In the genomic region with DNA sequence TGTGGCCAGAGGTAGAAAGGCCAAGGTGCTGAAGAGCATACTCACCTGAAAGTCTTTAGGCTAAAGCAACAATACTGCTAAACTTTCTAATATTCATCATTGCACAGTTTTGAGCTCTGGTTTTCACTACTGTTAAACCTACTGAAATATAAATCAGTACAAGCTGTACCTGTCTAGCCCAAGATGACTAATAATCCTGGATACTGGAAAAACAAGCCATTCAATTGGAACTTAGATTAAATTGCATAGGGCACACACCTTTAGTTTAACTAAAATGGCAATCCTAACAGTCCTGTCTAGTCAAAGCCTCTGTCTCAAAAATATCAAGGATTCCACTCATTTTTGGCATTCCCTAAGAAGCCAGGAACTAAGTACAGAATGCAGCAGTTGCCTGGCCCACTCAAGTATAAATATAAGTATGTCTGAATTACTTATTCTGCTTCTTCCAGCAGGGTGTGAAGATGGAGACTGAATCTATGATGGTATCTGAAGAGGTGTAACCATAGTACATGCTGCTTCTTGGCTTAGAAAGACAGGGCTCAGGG, we compare ENCODE assay signal across 12 cellular contexts. TPM values are rescaled to one million over a fixed set of nuclear protein-coding genes. Genes with fewer than 3 reads are reported as not detected.
DNase-seq lines count a peak whose midpoint lies in the region; ATAC-seq and TF ChIP-seq lines count a peak whose summit lies in the region.
"Had no signal": no experiment of that assay in that cellular context is flagged by ENCODE, and none has a peak within 500 bp of the region (broad histone marks: within the 10 kb centered on the region; RNA-seq: fewer than 3 reads in every experiment).

No MANE protein-coding gene starts in this region.

- peaks cover 5% of the 10 kb centered on the region for H3K9me3 Mint-ChIP-seq in MCF 10A (ENCODE audit: unreplicated experiment)
- no peaks in the 10 kb centered on the region for H3K9me3 Mint-ChIP-seq in activated CD8-positive, alpha-beta T cell treated with anti-CD3 and anti-CD28 coated beads, Interleukin-2, amount 10 ng/mL, durations not matched to agents 7 days and 5 days (ENCODE audit: insufficient read depth)

- TF ChIP-seq CTCF in MCF 10A (IDR thresholded peaks at IDR 0.05; ENCODE audit: unreplicated experiment): no peak
- no peak for TF ChIP-seq CTCF in breast epithelium (IDR thresholded peaks at IDR 0.05)
- no peak for TF ChIP-seq CTCF in foreskin fibroblast (IDR thresholded peaks at IDR 0.05; ENCODE audit: low read depth, low read length)

- no peak for TF ChIP-seq POLR2A in breast epithelium (IDR thresholded peaks at IDR 0.05)

- no peaks in the 10 kb centered on the region for H3K27me3 Mint-ChIP-seq in MCF 10A (ENCODE audit: insufficient read depth, unreplicated experiment)
- no peaks in the 10 kb centered on the region for H3K27me3 Mint-ChIP-seq in activated CD8-positive, alpha-beta T cell treated with anti-CD3 and anti-CD28 coated beads, Interleukin-2, amount 10 ng/mL, durations not matched to agents 7 days and 5 days (ENCODE audit: low read depth)

- no peak overlapping the region for H3K27ac ChIP-seq in breast epithelium
- H3K27ac ChIP-seq in iPS-18a (ENCODE audit: low read length): no peak overlapping the region
- H3K27ac ChIP-seq: suprapubic skin had no signal

- no peaks in the 10 kb centered on the region for H3K36me3 ChIP-seq in breast epithelium
- H3K36me3 ChIP-seq in iPS-18a (ENCODE audit: control insufficient read depth, low read depth, low read length): peaks cover 20% of the 10 kb centered on the region
- H3K36me3 ChIP-seq: suprapubic skin had no signal

- POLR2A ChIA-PET in MCF 10A (lab: Yijun Ruan, JAX): interaction anchor here (0.6 to 4.4 kb wide), 18 partner anchors 11 to 1210 kb away, joined by 3 to 50 read pairs (median 9); partner anchors contain the start of genes FH and KMO
- POLR2A ChIA-PET in activated CD8-positive, alpha-beta T cell treated with anti-CD3 and anti-CD28 coated beads, Interleukin-2, amount 10 ng/mL, durations not matched to agents 7 days and 5 days (lab: Charles Lee): no interaction called here

- H3K9me3 ChIP-seq in breast epithelium (no peaks in the 10 kb centered on the region), iPS-18a (ENCODE audit: control insufficient read depth, low read depth, low read length) (no peaks in the 10 kb centered on the region)
- H3K9me3 ChIP-seq: suprapubic skin had no signal

- H3K4me3 ChIP-seq in breast epithelium (no peak overlapping the region), iPS-18a (ENCODE audit: low read length) (peak overlapping the region; percentile 94), foreskin fibroblast (ENCODE audit: low read depth in 1 of 2, low read length in 2 of 2) (no peak overlapping the region)
- H3K4me3 ChIP-seq: suprapubic skin had no signal

- peak; percentile 30 for DNase-seq in MCF 10A (ENCODE audit: unreplicated experiment)
- DNase-seq in breast epithelium (ENCODE audit: low spot score in 2 of 2): no peak
- DNase-seq in activated CD8-positive, alpha-beta T cell treated with anti-CD3 and anti-CD28 coated beads, Interleukin-2, amount 10 ng/mL, durations not matched to agents 7 days and 5 days: no peak
- peak; percentile 54 for DNase-seq in superior temporal gyrus (ENCODE audit: extremely low spot score)
- DNase-seq in foreskin fibroblast: no peak
- DNase-seq in DMS153 treated with DMSO at 0.1 percent for 48 hours (lab: John Stamatoyannopoulos, UW; ENCODE audit: unreplicated experiment): no peak
- DNase-seq: NCI-H1436 treated with DMSO at 0.1 percent for 48 hours had no signal

- CTCF ChIA-PET in MCF 10A (lab: Yijun Ruan, JAX): interaction anchor here (0.6 to 7.1 kb wide), 10 partner anchors 11 to 272 kb away, joined by 3 to 69 read pairs (median 4); partner anchors contain the start of gene KMO
- CTCF ChIA-PET in activated CD8-positive, alpha-beta T cell treated with anti-CD3 and anti-CD28 coated beads, Interleukin-2, amount 10 ng/mL, durations not matched to agents 7 days and 5 days (lab: Charles Lee): no interaction called here

- intact Hi-C loops in MCF 10A (cut with micrococcal nuclease): no loop called here
- intact Hi-C loops in breast epithelium (cut with DNase I; ENCODE audit: low total_unique reads): no loop called here

- peak overlapping the region; percentile 100 for H3K27ac Mint-ChIP-seq in MCF 10A (ENCODE audit: low read depth, unreplicated experiment)
- H3K27ac Mint-ChIP-seq in activated CD8-positive, alpha-beta T cell treated with anti-CD3 and anti-CD28 coated beads, Interleukin-2, amount 10 ng/mL, durations not matched to agents 7 days and 5 days: no peak overlapping the region

- no peaks in the 10 kb centered on the region for H3K27me3 ChIP-seq in breast epithelium
- H3K27me3 ChIP-seq in iPS-18a (ENCODE audit: control insufficient read depth, insufficient read depth, low read length): no peaks in the 10 kb centered on the region
- H3K27me3 ChIP-seq: suprapubic skin had no signal

- peaks cover 67% of the 10 kb centered on the region for H3K36me3 Mint-ChIP-seq in MCF 10A (ENCODE audit: insufficient read depth, unreplicated experiment)
- peaks cover 44% of the 10 kb centered on the region for H3K36me3 Mint-ChIP-seq in activated CD8-positive, alpha-beta T cell treated with anti-CD3 and anti-CD28 coated beads, Interleukin-2, amount 10 ng/mL, durations not matched to agents 7 days and 5 days (ENCODE audit: low read depth)

- no peak overlapping the region for H3K9ac ChIP-seq in iPS-18a (ENCODE audit: low read length)

- no peak for ATAC-seq in activated CD8-positive, alpha-beta T cell treated with anti-CD3 and anti-CD28 coated beads, Interleukin-2, amount 10 ng/mL, durations not matched to agents 7 days and 5 days
- ATAC-seq in GM21619 (IDR thresholded peaks at IDR 0.05; ENCODE audit: unreplicated experiment): no peak

- H3K4me1 Mint-ChIP-seq in MCF 10A (ENCODE audit: insufficient read depth, unreplicated experiment): peaks cover 66% of the 10 kb centered on the region
- H3K4me1 Mint-ChIP-seq in activated CD8-positive, alpha-beta T cell treated with anti-CD3 and anti-CD28 coated beads, Interleukin-2, amount 10 ng/mL, durations not matched to agents 7 days and 5 days (ENCODE audit: low read depth): peaks cover 45% of the 10 kb centered on the region

- H3K4me3 Mint-ChIP-seq in MCF 10A (ENCODE audit: unreplicated experiment): peak overlapping the region; percentile 75
- peak overlapping the region; percentile 84 for H3K4me3 Mint-ChIP-seq in activated CD8-positive, alpha-beta T cell treated with anti-CD3 and anti-CD28 coated beads, Interleukin-2, amount 10 ng/mL, durations not matched to agents 7 days and 5 days

- no TSS peak for BruUV-seq in MCF 10A (replicated peaks; lab: Mats Ljungman, UMichigan)

- H3K4me1 ChIP-seq in breast epithelium (no peaks in the 10 kb centered on the region), iPS-18a (ENCODE audit: control insufficient read depth, low read depth, low read length) (peaks cover 19% of the 10 kb centered on the region)

RNA-seq across cellular contexts. Expression of gene CHML, which starts 3.1 kb away (rescaled TPM):
- total RNA-seq in MCF 10A (2022) (33.7 and 33.8 TPM in 2 replicates), breast epithelium (1 to 10 TPM; 6.4 to 7.5 (median 7.2) TPM)
- 10 to 100 TPM; 18.2 to 18.7 TPM for total RNA-seq in activated CD8-positive, alpha-beta T cell treated with anti-CD3 and anti-CD28 coated beads, Interleukin-2, amount 10 ng/mL, durations not matched to agents 7 days and 5 days

RNA-seq across cellular contexts. Expression of gene OPN3, which starts 3.1 kb away (rescaled TPM):
- total RNA-seq in MCF 10A (2022) (45.6 and 56.1 TPM in 2 replicates), breast epithelium (10 to 100 TPM; 12.0 to 22.4 (median 16.1) TPM)
- 10 to 100 TPM; 15.2 to 15.9 TPM for total RNA-seq in activated CD8-positive, alpha-beta T cell treated with anti-CD3 and anti-CD28 coated beads, Interleukin-2, amount 10 ng/mL, durations not matched to agents 7 days and 5 days

RNA-seq across cellular contexts. Expression of gene WDR64, which starts 15.0 kb away (rescaled TPM):
- total RNA-seq in MCF 10A (2022) (not detected in 2 replicates), breast epithelium (not detected)
- under 1 TPM; 0.21 to 0.31 TPM for total RNA-seq in activated CD8-positive, alpha-beta T cell treated with anti-CD3 and anti-CD28 coated beads, Interleukin-2, amount 10 ng/mL, durations not matched to agents 7 days and 5 days
- total RNA-seq: frontal cortex, lung microvascular endothelial cell, suprapubic skin had no signal

Comparison
In these comparisons a context has a peak if more than half of its experiments do, and no peak if none do; other contexts are left out.
1. DNase-seq: peak in MCF 10A (single experiment) and superior temporal gyrus (single experiment); none in breast epithelium (0 of 2), activated CD8-positive, alpha-beta T cell treated with anti-CD3 and anti-CD28 coated beads, Interleukin-2, amount 10 ng/mL, durations not matched to agents 7 days and 5 days (single experiment), foreskin fibroblast (0 of 2) and DMS153 treated with DMSO at 0.1 percent for 48 hours (single experiment).